Comparison of ENCODE assay signal across 8 cellular contexts in genomic region chr17:77451894-77452852, GRCh38.
DNase-seq lines count a peak whose midpoint lies in the region; ATAC-seq, FAIRE-seq and TF ChIP-seq lines count a peak whose summit lies in the region.

No MANE protein-coding gene starts in this region.

- no peaks in the 10 kb centered on the region for H3K27me3 Mint-ChIP-seq in activated naive CD4-positive, alpha-beta T cell treated with anti-CD3 and anti-CD28 coated beads, Interleukin-2, amount 10 ng/mL, durations not matched to agents 7 days and 5 days

- peaks cover 31% of the 10 kb centered on the region for H3K4me1 ChIP-seq in NT2/D1 (ENCODE audit: insufficient read depth, insufficient read length)
- peaks cover 56% of the 10 kb centered on the region for H3K4me1 ChIP-seq in smooth muscle cell (ENCODE audit: low read depth)

- DNase-seq in activated naive CD4-positive, alpha-beta T cell treated with anti-CD3 and anti-CD28 coated beads, Interleukin-2, amount 10 ng/mL, durations not matched to agents 7 days and 5 days, result peak; percentile 51
- no peak for DNase-seq in activated naive CD4-positive, alpha-beta T cell (lab: John Stamatoyannopoulos, UW)
- DNase-seq in NT2/D1 (ENCODE audit: low read depth, low spot score) (no peak), bronchial epithelial cell (ENCODE audit: low read depth) (peak; percentile 55), kidney epithelial cell (ENCODE audit: low read depth) (no peak), smooth muscle cell (lab: John Stamatoyannopoulos, UW; ENCODE audit: unreplicated experiment) (peak; percentile 40)

- H3K4me3 ChIP-seq in NT2/D1 (ENCODE audit: insufficient read length, low read depth) (peak overlapping the region; percentile 83), bronchial epithelial cell (ENCODE audit: low read depth, low read length) (peak overlapping the region; percentile 31), kidney epithelial cell (ENCODE audit: low read depth, low read length) (peak overlapping the region; percentile 43), smooth muscle cell (peak overlapping the region; percentile 62)

- H3K36me3 Mint-ChIP-seq in activated naive CD4-positive, alpha-beta T cell treated with anti-CD3 and anti-CD28 coated beads, Interleukin-2, amount 10 ng/mL, durations not matched to agents 7 days and 5 days, result peaks cover 74% of the 10 kb centered on the region

- H3K9ac ChIP-seq in NT2/D1 (ENCODE audit: insufficient read length, low read depth) (peak overlapping the region; percentile 93), smooth muscle cell (ENCODE audit: low read depth) (peak overlapping the region; percentile 84)

- no peaks in the 10 kb centered on the region for H3K9me3 ChIP-seq in NT2/D1 (ENCODE audit: insufficient read depth, low read length)
- H3K9me3 ChIP-seq in smooth muscle cell (replicated peaks; ENCODE audit: low read depth), result no peaks in the 10 kb centered on the region

- peak overlapping the region; percentile 94 for H3K27ac Mint-ChIP-seq in activated naive CD4-positive, alpha-beta T cell treated with anti-CD3 and anti-CD28 coated beads, Interleukin-2, amount 10 ng/mL, durations not matched to agents 7 days and 5 days

- H4K20me1 ChIP-seq in smooth muscle cell (ENCODE audit: low read depth), result peaks cover 100% of the 10 kb centered on the region

- peak overlapping the region; percentile 100 for H3K4me3 Mint-ChIP-seq in activated naive CD4-positive, alpha-beta T cell treated with anti-CD3 and anti-CD28 coated beads, Interleukin-2, amount 10 ng/mL, durations not matched to agents 7 days and 5 days

- H2AFZ ChIP-seq in smooth muscle cell (ENCODE audit: low read depth), result no peak overlapping the region

- 3% methylated on average over 30 of the region's 30 CpGs for WGBS in smooth muscle cell (ENCODE audit: low lambda C conversion rate)

- no peak for ATAC-seq in GM21367 (IDR thresholded peaks at IDR 0.05; ENCODE audit: unreplicated experiment)
- ATAC-seq in HG03280 (IDR thresholded peaks at IDR 0.05; ENCODE audit: unreplicated experiment), result no peak

- H3K36me3 ChIP-seq in NT2/D1 (ENCODE audit: insufficient read depth, insufficient read length, low read length) (peaks cover 35% of the 10 kb centered on the region), bronchial epithelial cell (ENCODE audit: control insufficient read depth, insufficient read depth, low read length) (peaks cover 6% of the 10 kb centered on the region), kidney epithelial cell (ENCODE audit: control insufficient read depth, insufficient read depth, low read length) (no peaks in the 10 kb centered on the region), smooth muscle cell (ENCODE audit: low read depth) (no peaks in the 10 kb centered on the region)

- H3K27ac ChIP-seq in smooth muscle cell (ENCODE audit: low read depth), result peak overlapping the region; percentile 94

- peak overlapping the region; percentile 93 for H3K4me2 ChIP-seq in smooth muscle cell

- TF ChIP-seq CTCF in bronchial epithelial cell (IDR thresholded peaks at IDR 0.05; ENCODE audit: insufficient read depth, low read length, severe bottlenecking) (no peak), kidney epithelial cell (IDR thresholded peaks at IDR 0.05; ENCODE audit: insufficient read depth, low read length, poor library complexity, severe bottlenecking) (no peak), smooth muscle cell (IDR thresholded peaks at IDR 0.05; ENCODE audit: borderline replicate concordance, insufficient read depth, poor library complexity, severe bottlenecking) (no peak)

- H3K79me2 ChIP-seq in smooth muscle cell (ENCODE audit: low read depth), result peaks cover 67% of the 10 kb centered on the region

- H3F3A ChIP-seq in smooth muscle cell (ENCODE audit: low read depth), result peaks cover 30% of the 10 kb centered on the region

- H3K9me3 Mint-ChIP-seq in activated naive CD4-positive, alpha-beta T cell treated with anti-CD3 and anti-CD28 coated beads, Interleukin-2, amount 10 ng/mL, durations not matched to agents 7 days and 5 days, result no peaks in the 10 kb centered on the region

- H3K4me1 Mint-ChIP-seq in activated naive CD4-positive, alpha-beta T cell treated with anti-CD3 and anti-CD28 coated beads, Interleukin-2, amount 10 ng/mL, durations not matched to agents 7 days and 5 days, result peaks cover 61% of the 10 kb centered on the region

- no peaks in the 10 kb centered on the region for H3K27me3 ChIP-seq in NT2/D1 (ENCODE audit: insufficient read depth, insufficient read length)
- H3K27me3 ChIP-seq in bronchial epithelial cell (ENCODE audit: control insufficient read depth, insufficient read depth, low read length), result no peaks in the 10 kb centered on the region
- no peaks in the 10 kb centered on the region for H3K27me3 ChIP-seq in kidney epithelial cell (ENCODE audit: control insufficient read depth, insufficient read depth, low read length)
- H3K27me3 ChIP-seq in smooth muscle cell (ENCODE audit: low read depth), result no peaks in the 10 kb centered on the region

- CTCF ChIA-PET in activated naive CD4-positive, alpha-beta T cell treated with anti-CD3 and anti-CD28 coated beads, Interleukin-2, amount 10 ng/mL, durations not matched to agents 7 days and 5 days (lab: Charles Lee), result interaction anchor here (0.9 to 3.9 kb wide), 7 partner anchors 8 to 121 kb away, joined by 3 to 21 read pairs (median 5); no protein-coding TSS in a partner anchor

- no peak for FAIRE-seq in bronchial epithelial cell (lab: Jason Lieb, UNC)

Comparison
In these comparisons a context has a peak if more than half of its experiments do, and no peak if none do; other contexts are left out.
1. DNase-seq: peak in activated naive CD4-positive, alpha-beta T cell treated with anti-CD3 and anti-CD28 coated beads, Interleukin-2, amount 10 ng/mL, durations not matched to agents 7 days and 5 days (single experiment), bronchial epithelial cell (single experiment) and smooth muscle cell (single experiment); none in activated naive CD4-positive, alpha-beta T cell (0 of 4), NT2/D1 (single experiment) and kidney epithelial cell (single experiment).
2. H3K4me3 ChIP-seq: peak in every context shown above with its lines; median percentile 83 in NT2/D1; 62 in smooth muscle cell; 43 in kidney epithelial cell; 31 in bronchial epithelial cell.